ENCODE assay signal across 20 cellular contexts in genomic region chr19:36747750-36748149, GRCh38. TPM values are rescaled to one million over a fixed set of nuclear protein-coding genes. Genes with fewer than 3 reads are reported as not detected.
DNase-seq lines count a peak whose midpoint lies in the region; ATAC-seq, FAIRE-seq and TF ChIP-seq lines count a peak whose summit lies in the region.
"Had no signal": no experiment of that assay in that cellular context is flagged by ENCODE, and none has a peak within 500 bp of the region (broad histone marks: within the 10 kb centered on the region; RNA-seq: fewer than 3 reads in every experiment).

No MANE protein-coding gene starts in this region.

- H2BK5ac ChIP-seq in mesendoderm (ENCODE audit: low read length) = no peak overlapping the region

- H4K8ac ChIP-seq in mesendoderm (ENCODE audit: low read depth, low read length) = no peak overlapping the region

- no peak overlapping the region for H3K4me2 ChIP-seq in mesendoderm (ENCODE audit: low read length)

- DNase-seq in bronchial epithelial cell (ENCODE audit: low read depth) = no peak
- DNase-seq in mesendoderm = peak; percentile 25
- DNase-seq in omental fat pad (ENCODE audit: low spot score) = no peak
- no peak for DNase-seq in left ventricle myocardium inferior
- DNase-seq: AML-193, COR-L47, DMS 273 treated with DMSO at 0.1 percent for 48 hours, DND-41, NCI-H1417 treated with DMSO at 0.1 percent for 48 hours, NCI-H187 treated with DMSO at 0.1 percent for 48 hours, NCI-H2227 treated with DMSO at 0.1 percent for 48 hours, NCI-H510A treated with DMSO at 0.1 percent for 48 hours, NCI-H774, OCI-M1, RPMI8226, SIG-M5 had no signal

- no peak overlapping the region for H3K4ac ChIP-seq in mesendoderm (ENCODE audit: low read depth, low read length)

- FAIRE-seq in bronchial epithelial cell (lab: Jason Lieb, UNC) = peak; percentile 86

- H3K36me3 ChIP-seq in HUES48 (ENCODE audit: control insufficient read depth, insufficient read depth, low read length) (peaks cover 75% of the 10 kb centered on the region), bronchial epithelial cell (ENCODE audit: control insufficient read depth, insufficient read depth, low read length) (no peaks in the 10 kb centered on the region), mesendoderm (ENCODE audit: control insufficient read depth, insufficient read depth, low read length) (peaks cover 35% of the 10 kb centered on the region), left ventricle myocardium inferior (peaks cover 100% of the 10 kb centered on the region)

- no peak overlapping the region for H2BK15ac ChIP-seq in mesendoderm (replicated peaks; ENCODE audit: low read depth)

- no peak overlapping the region for H3K23ac ChIP-seq in mesendoderm (ENCODE audit: low read length)

- H3K9ac ChIP-seq in HUES48 (ENCODE audit: low read depth, low read length) (no peak overlapping the region), mesendoderm (ENCODE audit: low read length) (no peak overlapping the region)

- no peak overlapping the region for H4K5ac ChIP-seq in mesendoderm (ENCODE audit: low read length)

- H3K79me2 ChIP-seq in mesendoderm (ENCODE audit: control insufficient read depth, insufficient read depth, low read length) = no peaks in the 10 kb centered on the region

- no peaks in the 10 kb centered on the region for H3K4me1 ChIP-seq in HUES48 (ENCODE audit: control insufficient read depth, insufficient read depth, low read length)
- H3K4me1 ChIP-seq in mesendoderm (ENCODE audit: control insufficient read depth, low read depth, low read length) = no peaks in the 10 kb centered on the region
- H3K4me1 ChIP-seq in left ventricle myocardium inferior = no peaks in the 10 kb centered on the region

- H3K56ac ChIP-seq in mesendoderm (ENCODE audit: low read length) = no peak overlapping the region

- peaks cover 2% of the 10 kb centered on the region for H3K79me1 ChIP-seq in mesendoderm (ENCODE audit: low read length)

- no peak overlapping the region for H2BK120ac ChIP-seq in mesendoderm (ENCODE audit: low read depth, low read length)

- H3K9me3 ChIP-seq in HUES48 (ENCODE audit: control insufficient read depth, insufficient read depth, low read length) = peaks cover 91% of the 10 kb centered on the region
- peaks cover 100% of the 10 kb centered on the region for H3K9me3 ChIP-seq in left ventricle myocardium inferior (replicated peaks)

- H2AK5ac ChIP-seq in mesendoderm (ENCODE audit: low read length) = no peak overlapping the region

- H3K18ac ChIP-seq in mesendoderm (ENCODE audit: low read length) = no peak overlapping the region

- no peak for TF ChIP-seq CTCF in bronchial epithelial cell (IDR thresholded peaks at IDR 0.05; ENCODE audit: insufficient read depth, low read length, severe bottlenecking)
- no peak for TF ChIP-seq CTCF in omental fat pad (IDR thresholded peaks at IDR 0.05)
- TF ChIP-seq CTCF in left ventricle myocardium inferior (IDR thresholded peaks at IDR 0.05; ENCODE audit: borderline replicate concordance) = no peak

- H3K4me3 ChIP-seq in HUES48 (ENCODE audit: low read depth, low read length) (peak overlapping the region; percentile 23; the same call in 1 of the 2 replicates), bronchial epithelial cell (ENCODE audit: low read depth, low read length) (no peak overlapping the region), mesendoderm (ENCODE audit: low read length) (peak overlapping the region; percentile 41), left ventricle myocardium inferior (no peak overlapping the region)

- intact Hi-C loops in left ventricle myocardium inferior (cut with micrococcal nuclease) = no loop called here

- H3K27ac ChIP-seq in HUES48 (ENCODE audit: low read depth, low read length) = no peak overlapping the region
- no peak overlapping the region for H3K27ac ChIP-seq in mesendoderm (ENCODE audit: low read depth, low read length)
- no peak overlapping the region for H3K27ac ChIP-seq in left ventricle myocardium inferior (replicated peaks)

- no peaks in the 10 kb centered on the region for H3K27me3 ChIP-seq in HUES48 (ENCODE audit: control insufficient read depth, insufficient read depth, low read length)
- no peaks in the 10 kb centered on the region for H3K27me3 ChIP-seq in bronchial epithelial cell (ENCODE audit: control insufficient read depth, insufficient read depth, low read length)
- H3K27me3 ChIP-seq in mesendoderm (ENCODE audit: insufficient read depth, low read length, poor library complexity) = no peaks in the 10 kb centered on the region
- H3K27me3 ChIP-seq in left ventricle myocardium inferior (ENCODE audit: low read depth) = no peaks in the 10 kb centered on the region

- ATAC-seq in GM18520 (IDR thresholded peaks at IDR 0.05; ENCODE audit: unreplicated experiment) = no peak
- no peak for ATAC-seq in omental fat pad (ENCODE audit: low FRiP score)
- ATAC-seq in GM21367 (IDR thresholded peaks at IDR 0.05; ENCODE audit: unreplicated experiment) = no peak
- ATAC-seq: SK-N-SH treated with all-trans-retinoic acid at 6 μM for 48 hours had no signal

- no CpG with 5 or more reads among the region's 10 CpGs for WGBS in mesendoderm (ENCODE audit: extremely low coverage, insufficient coverage, low lambda C conversion rate)

RNA-seq across cellular contexts. Expression of gene ZNF850, which starts 24.9 kb away (rescaled TPM):
- total RNA-seq in bronchial epithelial cell = 0.38 and 1.6 TPM in 2 replicates
- polyA plus RNA-seq in mesendoderm (2013, experiment 1 of 2) = 15.3 TPM
- polyA plus RNA-seq in mesendoderm (2013, experiment 2 of 2) = 14.8 TPM
- total RNA-seq in omental fat pad = 1 to 10 TPM; 1.7 to 4.6 (median 3.5) TPM
- total RNA-seq in left ventricle myocardium inferior = 5.2 TPM

Comparison
In these comparisons a context has a peak if more than half of its experiments do, and no peak if none do; other contexts are left out.
1. H3K4me3 ChIP-seq: peak in HUES48 (single experiment) and mesendoderm (single experiment); none in bronchial epithelial cell (single experiment) and left ventricle myocardium inferior (single experiment).